In genomic region chr7:159028456-159029401, GRCh38 we compare ENCODE assay signal across 21 cellular contexts.
DNase-seq lines count a peak whose midpoint lies in the region; ATAC-seq and TF ChIP-seq lines count a peak whose summit lies in the region.
"Had no signal": no experiment of that assay in that cellular context is flagged by ENCODE, and none has a peak within 500 bp of the region (broad histone marks: within the 10 kb centered on the region; RNA-seq: fewer than 3 reads in every experiment).

No MANE protein-coding gene starts in this region.

- H3K4me1 ChIP-seq in vagina, result peaks cover 32% of the 10 kb centered on the region

- peak; percentile 68 for DNase-seq in cardiac septum (ENCODE audit: low spot score)
- DNase-seq in left ventricle myocardium superior, result no peak
- DNase-seq in coronary artery (ENCODE audit: low spot score), result peak; percentile 66
- no peak for DNase-seq in nephron progenitor cell
- peak; percentile 79 to 91 for DNase-seq in vagina (ENCODE audit: extremely low spot score in 2 of 2)
- DNase-seq in inferior parietal cortex (ENCODE audit: extremely low spot score), result no peak
- DNase-seq in foreskin fibroblast, result no peak
- no peak for DNase-seq in NAMALWA (ENCODE audit: low spot score)
- DNase-seq: activated CD4-positive, alpha-beta T cell treated with anti-CD3 and anti-CD28 coated beads, Interleukin-2, amount 50 U/mL, for 4 hours; effector memory CD8-positive, alpha-beta T cell; immature natural killer cell; NCI-H226; PC-9; spleen; stimulated activated CD4-positive, alpha-beta T cell treated with anti-CD3 and anti-CD28 coated beads, Interleukin-4, amount 100 ng/mL, for 4 hours; T-helper 2 cell had no signal

- no peaks in the 10 kb centered on the region for H3K9me3 Mint-ChIP-seq in nephron progenitor cell
- H3K9me3 Mint-ChIP-seq: CD8-positive, alpha-beta T cell; central memory CD8-positive, alpha-beta T cell; effector memory CD8-positive, alpha-beta T cell; memory B cell; naive thymus-derived CD8-positive, alpha-beta T cell had no signal

- H3K4me3 Mint-ChIP-seq in nephron progenitor cell, result peak overlapping the region; percentile 36
- H3K4me3 Mint-ChIP-seq: CD8-positive, alpha-beta T cell; central memory CD8-positive, alpha-beta T cell; effector memory CD8-positive, alpha-beta T cell; immature natural killer cell; memory B cell; naive thymus-derived CD8-positive, alpha-beta T cell had no signal

- peaks cover 18% of the 10 kb centered on the region for H3K27me3 Mint-ChIP-seq in nephron progenitor cell (ENCODE audit: low read depth, poor library complexity)

- TF ChIP-seq POLR2A in vagina (IDR thresholded peaks at IDR 0.05), result no peak

- H3K36me3 ChIP-seq in vagina, result no peaks in the 10 kb centered on the region
- H3K36me3 ChIP-seq: spleen had no signal

- intact Hi-C loops in cardiac septum (cut with DNase I) (no loop called here), left ventricle myocardium superior (cut with micrococcal nuclease) (no loop called here), vagina (cut with DNase I) (no loop called here)

- no peaks in the 10 kb centered on the region for H3K36me3 Mint-ChIP-seq in nephron progenitor cell (ENCODE audit: low read depth)
- H3K36me3 Mint-ChIP-seq: CD8-positive, alpha-beta T cell; memory B cell; naive thymus-derived CD8-positive, alpha-beta T cell had no signal

- no peaks in the 10 kb centered on the region for H3K27me3 ChIP-seq in vagina

- peaks cover 75% of the 10 kb centered on the region for H3K4me1 Mint-ChIP-seq in nephron progenitor cell
- H3K4me1 Mint-ChIP-seq: memory B cell had no signal

- no peak overlapping the region for H3K27ac Mint-ChIP-seq in nephron progenitor cell
- H3K27ac Mint-ChIP-seq: CD8-positive, alpha-beta T cell; effector memory CD8-positive, alpha-beta T cell; immature natural killer cell; memory B cell; naive thymus-derived CD8-positive, alpha-beta T cell; progenitor cell of endocrine pancreas had no signal

- no peaks in the 10 kb centered on the region for H3K9me3 ChIP-seq in vagina
- H3K9me3 ChIP-seq: spleen had no signal

- no peak overlapping the region for H3K4me3 ChIP-seq in coronary artery
- H3K4me3 ChIP-seq in vagina, result no peak overlapping the region
- no peak overlapping the region for H3K4me3 ChIP-seq in foreskin fibroblast (ENCODE audit: low read depth in 1 of 2, low read length in 2 of 2)
- H3K4me3 ChIP-seq: PC-9, spleen had no signal

- TF ChIP-seq CTCF in coronary artery (IDR thresholded peaks at IDR 0.05) (no peak), nephron progenitor cell (IDR thresholded peaks at IDR 0.05) (no peak), vagina (IDR thresholded peaks at IDR 0.05) (no peak), foreskin fibroblast (IDR thresholded peaks at IDR 0.05; ENCODE audit: low read depth, low read length) (no peak)

- ATAC-seq in left ventricle myocardium superior, result no peak
- ATAC-seq: CD8-positive, alpha-beta T cell; effector memory CD8-positive, alpha-beta T cell; naive thymus-derived CD8-positive, alpha-beta T cell had no signal

- peak overlapping the region in 1 of 2 donors; percentile 17 for H3K27ac ChIP-seq in coronary artery
- H3K27ac ChIP-seq in vagina, result no peak overlapping the region
- H3K27ac ChIP-seq: PC-9, spleen had no signal

Comparison
In these comparisons a context has a peak if more than half of its experiments do, and no peak if none do; other contexts are left out.
1. DNase-seq: peak in cardiac septum (single experiment), coronary artery (single experiment) and vagina (2 of 2); none in left ventricle myocardium superior (single experiment), nephron progenitor cell (single experiment), inferior parietal cortex (single experiment), foreskin fibroblast (0 of 2) and NAMALWA (single experiment).